In the genomic region with DNA sequence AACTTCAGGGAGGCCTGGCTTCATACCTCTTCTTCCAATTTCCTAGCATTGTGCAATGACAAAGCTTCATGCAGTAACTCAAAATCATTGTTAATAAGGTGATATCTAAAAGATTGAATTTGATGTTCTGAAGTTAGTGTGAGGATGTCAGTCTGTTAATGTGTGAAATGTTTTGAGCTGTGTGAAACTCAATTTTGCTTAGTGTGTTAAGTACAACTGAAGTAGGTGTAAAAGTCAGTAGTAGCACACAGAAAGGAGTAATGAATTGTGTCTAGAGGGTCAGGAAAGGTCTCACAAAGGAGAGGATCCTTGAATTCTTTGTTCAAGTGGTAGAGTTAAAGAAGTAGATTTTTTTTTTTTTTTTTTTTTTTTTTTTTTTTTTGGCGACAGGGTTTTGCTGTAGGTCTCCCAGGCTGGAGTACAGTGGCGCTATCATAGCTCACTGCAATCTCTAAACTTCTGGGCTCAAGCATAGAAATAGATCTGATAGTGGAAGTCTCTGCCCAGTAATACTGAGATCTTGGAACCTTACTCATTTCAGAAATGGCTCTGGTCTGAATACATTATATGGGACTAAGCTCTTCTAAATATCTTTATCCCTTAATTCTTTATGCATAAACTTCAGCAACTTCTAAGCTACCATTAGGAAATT, we compare ENCODE assay signal across 1 cellular context.
TF ChIP-seq lines count a peak whose summit lies in the region.

No MANE protein-coding gene starts in this region.

TF ChIP-seq in GM12878, 131 proteins besides CTCF, POLR2A, EP300 and RAD21 (continued from another document and continues in another):
- TF ChIP-seq CUX1 (IDR thresholded peaks at IDR 0.05; ENCODE audit: insufficient replicate concordance, low read depth, low read length): no peak
- TF ChIP-seq BCL11A (IDR thresholded peaks at IDR 0.05; ENCODE audit: low read depth, low read length): peak; percentile 63; the same call in 1 of the 2 replicates
- no peak for TF ChIP-seq HDAC2 (IDR thresholded peaks at IDR 0.05)
- no peak for TF ChIP-seq MXI1 (IDR thresholded peaks at IDR 0.05; ENCODE audit: low read depth, low read length)
- TF ChIP-seq ASH2L (IDR thresholded peaks at IDR 0.05; ENCODE audit: borderline replicate concordance, low read depth): no peak
- no peak for TF ChIP-seq BMI1 (IDR thresholded peaks at IDR 0.05; ENCODE audit: borderline replicate concordance)
- no peak for TF ChIP-seq ESRRA (IDR thresholded peaks at IDR 0.05; ENCODE audit: low read length)
- no peak for TF ChIP-seq NKRF (conservative IDR thresholded peaks at IDR 0.05)
- TF ChIP-seq NR2C2 (IDR thresholded peaks at IDR 0.05; ENCODE audit: borderline replicate concordance, control insufficient read depth, insufficient read length, low read depth): no peak
- TF ChIP-seq, protein P1, sequence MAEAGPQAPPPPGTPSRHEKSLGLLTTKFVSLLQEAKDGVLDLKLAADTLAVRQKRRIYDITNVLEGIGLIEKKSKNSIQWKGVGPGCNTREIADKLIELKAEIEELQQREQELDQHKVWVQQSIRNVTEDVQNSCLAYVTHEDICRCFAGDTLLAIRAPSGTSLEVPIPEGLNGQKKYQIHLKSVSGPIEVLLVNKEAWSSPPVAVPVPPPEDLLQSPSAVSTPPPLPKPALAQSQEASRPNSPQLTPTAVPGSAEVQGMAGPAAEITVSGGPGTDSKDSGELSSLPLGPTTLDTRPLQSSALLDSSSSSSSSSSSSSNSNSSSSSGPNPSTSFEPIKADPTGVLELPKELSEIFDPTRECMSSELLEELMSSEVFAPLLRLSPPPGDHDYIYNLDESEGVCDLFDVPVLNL (IDR thresholded peaks at IDR 0.05; ENCODE audit: low read depth, low read length): no peak
- no peak for TF ChIP-seq SIX5 (IDR thresholded peaks at IDR 0.05; ENCODE audit: low read depth, low read length, severe bottlenecking)
- no peak for TF ChIP-seq ELK1 (IDR thresholded peaks at IDR 0.05; ENCODE audit: low read depth, low read length)
- no peak for TF ChIP-seq POLR2AphosphoS5 (IDR thresholded peaks at IDR 0.05; ENCODE audit: low read length)
- TF ChIP-seq ATF7 (IDR thresholded peaks at IDR 0.05; ENCODE audit: low read depth): no peak
- TF ChIP-seq YBX1 (IDR thresholded peaks at IDR 0.05): no peak
- no peak for TF ChIP-seq ZNF24 (IDR thresholded peaks at IDR 0.05)
- no peak for TF ChIP-seq SREBF1 (IDR thresholded peaks at IDR 0.05; ENCODE audit: low read length)
- no peak for TF ChIP-seq CEBPB (IDR thresholded peaks at IDR 0.05; ENCODE audit: borderline replicate concordance in 1 of 2, low read depth in 2 of 2, low read length in 2 of 2)
- TF ChIP-seq ZNF384 (IDR thresholded peaks at IDR 0.05; ENCODE audit: borderline replicate concordance, low read depth, low read length): peak; percentile 58
- TF ChIP-seq MYB (IDR thresholded peaks at IDR 0.05; ENCODE audit: borderline replicate concordance, low read depth, low read length): no peak
- peak; percentile 47; the same call in 1 of the 2 replicates for TF ChIP-seq CREM (IDR thresholded peaks at IDR 0.05; ENCODE audit: low read depth)
- no peak for TF ChIP-seq REST (IDR thresholded peaks at IDR 0.05; ENCODE audit: low read depth, low read length)
- TF ChIP-seq ZBED1 (IDR thresholded peaks at IDR 0.05; ENCODE audit: borderline replicate concordance): no peak
- no peak for TF ChIP-seq RB1 (IDR thresholded peaks at IDR 0.05; ENCODE audit: borderline replicate concordance)
- TF ChIP-seq IRF4 (IDR thresholded peaks at IDR 0.05; ENCODE audit: low read depth, low read length): peak; percentile 77; the same call in 1 of the 2 replicates
- TF ChIP-seq, protein P2, sequence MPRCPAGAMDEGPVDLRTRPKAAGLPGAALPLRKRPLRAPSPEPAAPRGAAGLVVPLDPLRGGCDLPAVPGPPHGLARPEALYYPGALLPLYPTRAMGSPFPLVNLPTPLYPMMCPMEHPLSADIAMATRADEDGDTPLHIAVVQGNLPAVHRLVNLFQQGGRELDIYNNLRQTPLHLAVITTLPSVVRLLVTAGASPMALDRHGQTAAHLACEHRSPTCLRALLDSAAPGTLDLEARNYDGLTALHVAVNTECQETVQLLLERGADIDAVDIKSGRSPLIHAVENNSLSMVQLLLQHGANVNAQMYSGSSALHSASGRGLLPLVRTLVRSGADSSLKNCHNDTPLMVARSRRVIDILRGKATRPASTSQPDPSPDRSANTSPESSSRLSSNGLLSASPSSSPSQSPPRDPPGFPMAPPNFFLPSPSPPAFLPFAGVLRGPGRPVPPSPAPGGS (IDR thresholded peaks at IDR 0.05; ENCODE audit: borderline replicate concordance, insufficient read depth, low read depth, low read length, poor library complexity, severe bottlenecking): no peak
- no peak for TF ChIP-seq RCOR1 (conservative IDR thresholded peaks at IDR 0.05; ENCODE audit: low read depth, low read length)
- TF ChIP-seq USF1 (IDR thresholded peaks at IDR 0.05; ENCODE audit: borderline replicate concordance, extremely low read length, insufficient read depth, low read depth, low read length): no peak
- TF ChIP-seq, protein P3, sequence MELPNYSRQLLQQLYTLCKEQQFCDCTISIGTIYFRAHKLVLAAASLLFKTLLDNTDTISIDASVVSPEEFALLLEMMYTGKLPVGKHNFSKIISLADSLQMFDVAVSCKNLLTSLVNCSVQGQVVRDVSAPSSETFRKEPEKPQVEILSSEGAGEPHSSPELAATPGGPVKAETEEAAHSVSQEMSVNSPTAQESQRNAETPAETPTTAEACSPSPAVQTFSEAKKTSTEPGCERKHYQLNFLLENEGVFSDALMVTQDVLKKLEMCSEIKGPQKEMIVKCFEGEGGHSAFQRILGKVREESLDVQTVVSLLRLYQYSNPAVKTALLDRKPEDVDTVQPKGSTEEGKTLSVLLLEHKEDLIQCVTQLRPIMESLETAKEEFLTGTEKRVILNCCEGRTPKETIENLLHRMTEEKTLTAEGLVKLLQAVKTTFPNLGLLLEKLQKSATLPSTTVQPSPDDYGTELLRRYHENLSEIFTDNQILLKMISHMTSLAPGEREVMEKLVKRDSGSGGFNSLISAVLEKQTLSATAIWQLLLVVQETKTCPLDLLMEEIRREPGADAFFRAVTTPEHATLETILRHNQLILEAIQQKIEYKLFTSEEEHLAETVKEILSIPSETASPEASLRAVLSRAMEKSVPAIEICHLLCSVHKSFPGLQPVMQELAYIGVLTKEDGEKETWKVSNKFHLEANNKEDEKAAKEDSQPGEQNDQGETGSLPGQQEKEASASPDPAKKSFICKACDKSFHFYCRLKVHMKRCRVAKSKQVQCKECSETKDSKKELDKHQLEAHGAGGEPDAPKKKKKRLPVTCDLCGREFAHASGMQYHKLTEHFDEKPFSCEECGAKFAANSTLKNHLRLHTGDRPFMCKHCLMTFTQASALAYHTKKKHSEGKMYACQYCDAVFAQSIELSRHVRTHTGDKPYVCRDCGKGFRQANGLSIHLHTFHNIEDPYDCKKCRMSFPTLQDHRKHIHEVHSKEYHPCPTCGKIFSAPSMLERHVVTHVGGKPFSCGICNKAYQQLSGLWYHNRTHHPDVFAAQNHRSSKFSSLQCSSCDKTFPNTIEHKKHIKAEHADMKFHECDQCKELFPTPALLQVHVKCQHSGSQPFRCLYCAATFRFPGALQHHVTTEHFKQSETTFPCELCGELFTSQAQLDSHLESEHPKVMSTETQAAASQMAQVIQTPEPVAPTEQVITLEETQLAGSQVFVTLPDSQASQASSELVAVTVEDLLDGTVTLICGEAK (IDR thresholded peaks at IDR 0.05; ENCODE audit: borderline replicate concordance): no peak
- TF ChIP-seq PKNOX1 (IDR thresholded peaks at IDR 0.05): no peak
